In genomic region chr12:68530965-68531364, GRCh38 we compare ENCODE assay signal across 13 cellular contexts.
DNase-seq lines count a peak whose midpoint lies in the region; ATAC-seq, FAIRE-seq and TF ChIP-seq lines count a peak whose summit lies in the region.
"Had no signal": no experiment of that assay in that cellular context is flagged by ENCODE, and none has a peak within 500 bp of the region (broad histone marks: within the 10 kb centered on the region; RNA-seq: fewer than 3 reads in every experiment).

No MANE protein-coding gene starts in this region.

- ATAC-seq in body of pancreas (peak; percentile 63), right cardiac atrium (peak; percentile 75 to 77)
- ATAC-seq: foreskin keratinocyte; stimulated activated memory B cell treated with anti-CD40 and anti-IgM and Interleukin-4, amounts not matched to agents 10 μg/mL and 1 μg/mL and 100 μg/mL, for 72 hours had no signal

- no peak for TF ChIP-seq CTCF in body of pancreas (IDR thresholded peaks at IDR 0.05)
- no peak for TF ChIP-seq CTCF in prostate gland (IDR thresholded peaks at IDR 0.05)

- H3K9me3 ChIP-seq in body of pancreas = no peaks in the 10 kb centered on the region
- H3K9me3 ChIP-seq in right cardiac atrium (ENCODE audit: control insufficient read depth, low read length) = no peaks in the 10 kb centered on the region
- no peaks in the 10 kb centered on the region for H3K9me3 ChIP-seq in subcutaneous abdominal adipose tissue (ENCODE audit: control insufficient read depth in 5 of 5, low read length in 5 of 5)
- no peaks in the 10 kb centered on the region for H3K9me3 ChIP-seq in prostate gland

- H3K27ac ChIP-seq in body of pancreas (peak overlapping the region in 2 of 4 donors; percentile 25 to 49), right cardiac atrium (ENCODE audit: low read length) (no peak overlapping the region), subcutaneous abdominal adipose tissue (ENCODE audit: low read depth, low read length) (peak overlapping the region; percentile 67), prostate gland (no peak overlapping the region)
- H3K27ac ChIP-seq: foreskin keratinocyte had no signal

- DNase-seq in HTR-8/SVneo (ENCODE audit: insufficient read length, low spot score) (peak; percentile 33), body of pancreas (peak in 3 of 4 donors; percentile 7 to 24 (median 13)), right cardiac atrium (peak in 2 of 3 donors; percentile 18 to 22), prostate gland (ENCODE audit: low spot score) (no peak), C1 segment of cervical spinal cord (lab: John Stamatoyannopoulos, UW) (no peak)
- no peak for DNase-seq in stimulated activated CD8-positive, alpha-beta memory T cell treated with anti-CD3 and anti-CD28 coated beads, Interleukin-4, amount 100 ng/mL, for 48 hours
- DNase-seq: activated CD4-positive, alpha-beta memory T cell treated with anti-CD3 and anti-CD28 coated beads, Interleukin-2, amount 10 ng/mL, durations not matched to agents 7 days and 5 days; foreskin keratinocyte; GF-D8; NCI-H69 had no signal

- no peaks in the 10 kb centered on the region for H3K4me1 ChIP-seq in body of pancreas
- H3K4me1 ChIP-seq in right cardiac atrium (ENCODE audit: control insufficient read depth, insufficient read depth, low read length) = peaks cover 2% of the 10 kb centered on the region
- H3K4me1 ChIP-seq in subcutaneous abdominal adipose tissue (ENCODE audit: control insufficient read depth in 5 of 5, insufficient read depth in 5 of 5, low read length in 5 of 5) = peaks cover 3 to 20% (median 17%) of the 10 kb centered on the region in 5 donors
- H3K4me1 ChIP-seq in prostate gland (replicated peaks) = no peaks in the 10 kb centered on the region
- H3K4me1 ChIP-seq: foreskin keratinocyte had no signal

- no peak overlapping the region for H3K4me3 ChIP-seq in body of pancreas
- H3K4me3 ChIP-seq in right cardiac atrium (ENCODE audit: low read length) = no peak overlapping the region
- no peak overlapping the region for H3K4me3 ChIP-seq in subcutaneous abdominal adipose tissue (ENCODE audit: low read depth in 1 of 5, low read length in 5 of 5)
- H3K4me3 ChIP-seq in prostate gland = no peak overlapping the region

- H3K27me3 ChIP-seq in body of pancreas = no peaks in the 10 kb centered on the region
- H3K27me3 ChIP-seq in right cardiac atrium (ENCODE audit: control insufficient read depth, insufficient read depth) = no peaks in the 10 kb centered on the region
- H3K27me3 ChIP-seq in subcutaneous abdominal adipose tissue (ENCODE audit: control insufficient read depth in 5 of 5, insufficient read depth in 4 of 5, low read length in 5 of 5) = no peaks in the 10 kb centered on the region
- no peaks in the 10 kb centered on the region for H3K27me3 ChIP-seq in prostate gland (replicated peaks; ENCODE audit: insufficient read depth)
- H3K27me3 ChIP-seq: foreskin keratinocyte had no signal

- 28 to 44% methylated on average over 1 of the region's 1 CpG for WGBS in body of pancreas, 2 donors
- 30% methylated on average over 1 of the region's 1 CpG for WGBS in right cardiac atrium
- WGBS in prostate gland = 26% methylated on average over 1 of the region's 1 CpG

- no peak overlapping the region for H3K9ac ChIP-seq in subcutaneous abdominal adipose tissue (ENCODE audit: low read length in 5 of 5)

- no peak for FAIRE-seq in HTR-8/SVneo (lab: Jason Lieb, UNC)
- FAIRE-seq: H1 had no signal

- no peaks in the 10 kb centered on the region for H3K36me3 ChIP-seq in body of pancreas (replicated peaks in 1 of 2; ENCODE audit: insufficient read depth in 1 of 2, low read depth in 2 of 2)
- no peaks in the 10 kb centered on the region for H3K36me3 ChIP-seq in subcutaneous abdominal adipose tissue (ENCODE audit: control insufficient read depth in 5 of 5, insufficient read depth in 5 of 5, low read length in 5 of 5)
- H3K36me3 ChIP-seq in prostate gland = no peaks in the 10 kb centered on the region

- intact Hi-C loops in body of pancreas (cut with DNase I) = no loop called here
- intact Hi-C loops in right cardiac atrium (cut with DNase I) = loop anchor here in 1 of 4 donors (10.0 kb wide), 1 partner anchor 74 kb away; no protein-coding TSS in a partner anchor
- intact Hi-C loops in prostate gland (cut with DNase I) = no loop called here

- TF ChIP-seq POLR2A in body of pancreas (IDR thresholded peaks at IDR 0.05) = no peak
- no peak for TF ChIP-seq POLR2A in prostate gland (IDR thresholded peaks at IDR 0.05)

Comparison
In these comparisons a context has a peak if more than half of its experiments do, and no peak if none do; other contexts are left out.
1. DNase-seq: peak in HTR-8/SVneo (single experiment), body of pancreas (3 of 4) and right cardiac atrium (2 of 3); none in prostate gland (single experiment), stimulated activated CD8-positive, alpha-beta memory T cell treated with anti-CD3 and anti-CD28 coated beads, Interleukin-4, amount 100 ng/mL, for 48 hours (single experiment) and C1 segment of cervical spinal cord (0 of 14).